8 cellular contexts compared by ENCODE assay signal in genomic region chr12:57238854-57239554, GRCh38. TPM values are rescaled to one million over a fixed set of nuclear protein-coding genes. Genes with fewer than 3 reads are reported as not detected.
DNase-seq lines count a peak whose midpoint lies in the region; ATAC-seq lines count a peak whose summit lies in the region.

No MANE protein-coding gene starts in this region.

- peak; percentile 81 for DNase-seq in NCI-H526 treated with DMSO at 0.1 percent for 48 hours (lab: John Stamatoyannopoulos, UW)
- peak; percentile 80 to 83 for DNase-seq in activated CD4-positive, alpha-beta T cell treated with anti-CD3 and anti-CD28 coated beads, Interleukin-2, amount 50 U/mL, for 4 hours
- peak; percentile 98 for DNase-seq in ecto neural progenitor cell (ENCODE audit: low spot score)
- DNase-seq in lung microvascular endothelial cell (ENCODE audit: low read depth in 2 of 2), result peak; percentile 90
- DNase-seq in stimulated activated CD4-positive, alpha-beta T cell treated with anti-CD3 and anti-CD28 coated beads, TNF-alpha, amount 100 ng/mL, for 4 hours (ENCODE audit: low read depth in 3 of 3), result peak; percentile 73 to 89 (median 75)

- H3K4me3 ChIP-seq in BLaER1, result peak overlapping the region; percentile 77

- no peaks in the 10 kb centered on the region for H3K9me3 ChIP-seq in BLaER1

- peak overlapping the region; percentile 83 for H3K9ac ChIP-seq in BLaER1

- H3K4me1 ChIP-seq in BLaER1, result peaks cover 88% of the 10 kb centered on the region

- peaks cover 78% of the 10 kb centered on the region for H4K20me1 ChIP-seq in BLaER1

- H3K36me3 ChIP-seq in BLaER1, result peaks cover 21% of the 10 kb centered on the region

- ATAC-seq in GM19043 (IDR thresholded peaks at IDR 0.05; ENCODE audit: low read depth, unreplicated experiment), result peak; percentile 50
- ATAC-seq in HG03432 (IDR thresholded peaks at IDR 0.05; ENCODE audit: unreplicated experiment), result peak; percentile 55

- peak overlapping the region; percentile 97 for H3K4me2 ChIP-seq in BLaER1

- H3K27me3 ChIP-seq in BLaER1, result peaks cover 100% of the 10 kb centered on the region

- H3K27ac ChIP-seq in BLaER1, result peak overlapping the region; percentile 84; the same call in 1 of the 2 replicates

RNA-seq across cellular contexts. Expression of gene SHMT2, which starts 9.5 kb away (rescaled TPM):
- total RNA-seq in lung microvascular endothelial cell, result 120 and 142 TPM in 2 replicates

RNA-seq across cellular contexts. Expression of gene STAC3, which starts 12.0 kb away (rescaled TPM):
- total RNA-seq in lung microvascular endothelial cell, result 0.22 and 0.40 TPM in 2 replicates

RNA-seq across cellular contexts. Expression of gene NXPH4, which starts 22.4 kb away (rescaled TPM):
- under 0.01 TPM in 1 of 2 replicates, not detected in the other for total RNA-seq in lung microvascular endothelial cell

Comparison
In these comparisons a context has a peak if more than half of its experiments do, and no peak if none do; other contexts are left out.
1. Peak in every context shown above with its lines: DNase-seq, ATAC-seq, H3K4me3 ChIP-seq and H3K27ac ChIP-seq.